ENCODE assay signal across 19 cellular contexts in genomic region chr11:63480039-63480438, GRCh38. TPM values are rescaled to one million over a fixed set of nuclear protein-coding genes. Genes with fewer than 3 reads are reported as not detected.
DNase-seq lines count a peak whose midpoint lies in the region; ATAC-seq, FAIRE-seq and TF ChIP-seq lines count a peak whose summit lies in the region.
"Had no signal": no experiment of that assay in that cellular context is flagged by ENCODE, and none has a peak within 500 bp of the region (broad histone marks: within the 10 kb centered on the region; RNA-seq: fewer than 3 reads in every experiment).

No MANE protein-coding gene starts in this region.

- TF ChIP-seq CTCF in bronchial epithelial cell (IDR thresholded peaks at IDR 0.05; ENCODE audit: insufficient read depth, low read length, severe bottlenecking), result no peak
- no peak for TF ChIP-seq CTCF in progenitor cell of endocrine pancreas (IDR thresholded peaks at IDR 0.05; ENCODE audit: unreplicated experiment)
- no peak for TF ChIP-seq CTCF in natural killer cell (IDR thresholded peaks at IDR 0.05)

- peak; percentile 55 for FAIRE-seq in H54 (lab: Jason Lieb, UNC)
- peak; percentile 70 for FAIRE-seq in bronchial epithelial cell (lab: Jason Lieb, UNC)
- FAIRE-seq: A549, D721Med, G401.6, GM12891, HTR-8/SVneo had no signal

- intact Hi-C loops in natural killer cell (cut with micrococcal nuclease), result no loop called here

- DNase-seq in H54 (ENCODE audit: insufficient read length, low spot score), result no peak
- DNase-seq in bronchial epithelial cell (ENCODE audit: low read depth), result no peak
- no peak for DNase-seq in memory B cell (ENCODE audit: low spot score in 2 of 2)
- DNase-seq in progenitor cell of endocrine pancreas (ENCODE audit: low spot score, unreplicated experiment), result no peak
- DNase-seq in natural killer cell, result no peak
- DNase-seq in NCI-H2196 treated with DMSO at 0.1 percent for 48 hours (lab: John Stamatoyannopoulos, UW; ENCODE audit: unreplicated experiment), result no peak
- DNase-seq: AML-193; Caco-2; CD4-positive, alpha-beta T cell; GM23248; H7; IMR-90; KBM-7 had no signal

- H3K27ac Mint-ChIP-seq in memory B cell (peak overlapping the region; percentile 7), progenitor cell of endocrine pancreas (peak overlapping the region; percentile 35), natural killer cell (no peak overlapping the region)
- H3K27ac Mint-ChIP-seq: CD4-positive, alpha-beta T cell had no signal

- no peaks in the 10 kb centered on the region for H3K27me3 ChIP-seq in bronchial epithelial cell (ENCODE audit: control insufficient read depth, insufficient read depth, low read length)

- no peak overlapping the region for H3K4me3 ChIP-seq in bronchial epithelial cell (ENCODE audit: low read depth, low read length)
- H3K4me3 ChIP-seq: A549, GM23248 had no signal

- no peaks in the 10 kb centered on the region for H3K36me3 ChIP-seq in bronchial epithelial cell (ENCODE audit: control insufficient read depth, insufficient read depth, low read length)

- peaks cover 14% of the 10 kb centered on the region for H3K27me3 Mint-ChIP-seq in memory B cell
- no peaks in the 10 kb centered on the region for H3K27me3 Mint-ChIP-seq in progenitor cell of endocrine pancreas
- peaks cover 7 to 35% of the 10 kb centered on the region in 2 donors for H3K27me3 Mint-ChIP-seq in natural killer cell (ENCODE audit: low read depth in 2 of 2)

- no peak for TF ChIP-seq POLR2A in H54 (IDR thresholded peaks at IDR 0.05; ENCODE audit: low read depth, low read length)

- H3K4me1 Mint-ChIP-seq in memory B cell (no peaks in the 10 kb centered on the region), progenitor cell of endocrine pancreas (ENCODE audit: low read depth) (peaks cover 11% of the 10 kb centered on the region), natural killer cell (no peaks in the 10 kb centered on the region)

- H3K4me3 Mint-ChIP-seq in memory B cell, result no peak overlapping the region
- H3K4me3 Mint-ChIP-seq in progenitor cell of endocrine pancreas (ENCODE audit: low read depth), result no peak overlapping the region
- no peak overlapping the region for H3K4me3 Mint-ChIP-seq in natural killer cell
- H3K4me3 Mint-ChIP-seq: CD4-positive, alpha-beta T cell had no signal

- H3K9me3 Mint-ChIP-seq in memory B cell, result peaks cover 11% of the 10 kb centered on the region
- peaks cover 46% of the 10 kb centered on the region for H3K9me3 Mint-ChIP-seq in progenitor cell of endocrine pancreas (ENCODE audit: low read depth)
- no peaks in the 10 kb centered on the region for H3K9me3 Mint-ChIP-seq in natural killer cell

- peaks cover 7% of the 10 kb centered on the region for H3K36me3 Mint-ChIP-seq in memory B cell
- H3K36me3 Mint-ChIP-seq in progenitor cell of endocrine pancreas (ENCODE audit: insufficient read depth), result peaks cover 47% of the 10 kb centered on the region
- peaks cover 27% of the 10 kb centered on the region for H3K36me3 Mint-ChIP-seq in natural killer cell

- ATAC-seq in memory B cell (ENCODE audit: low read depth) (no peak), GM18867 (IDR thresholded peaks at IDR 0.05; ENCODE audit: unreplicated experiment) (no peak), natural killer cell (no peak)
- ATAC-seq: A549 had no signal

RNA-seq across cellular contexts. Expression of gene PLAAT5, which starts 10.9 kb away (rescaled TPM):
- total RNA-seq in bronchial epithelial cell (not detected in 2 replicates), progenitor cell of endocrine pancreas (27.1 and 32.6 TPM in 2 replicates), natural killer cell (1 to 10 TPM in 1 of 3 donors, under 1 TPM in 2; 0.59 to 3.0 (median 0.95) TPM)
- total RNA-seq: GM23248, IMR-90 had no signal

RNA-seq across cellular contexts. Expression of gene LGALS12, which starts 25.8 kb away (rescaled TPM):
- total RNA-seq in bronchial epithelial cell, result not detected in 2 replicates
- 2.3 and 2.4 TPM in 2 replicates for total RNA-seq in progenitor cell of endocrine pancreas
- total RNA-seq in natural killer cell, result 1 to 10 TPM in 1 of 3 donors, under 1 TPM in 2; 0.23 to 1.8 (median 0.38) TPM
- total RNA-seq: Caco-2; CD4-positive, alpha-beta T cell; GM23248; IMR-90 had no signal

RNA-seq across cellular contexts. Expression of gene PLAAT4, which starts 56.6 kb away (rescaled TPM):
- total RNA-seq in bronchial epithelial cell, result 0.79 and 2.8 TPM in 2 replicates
- 0.42 TPM in 1 of 2 replicates, not detected in the other for total RNA-seq in progenitor cell of endocrine pancreas
- total RNA-seq in natural killer cell, result 100 to 1,000 TPM; 204 to 215 (median 210) TPM

Comparison
In these comparisons a context has a peak if more than half of its experiments do, and no peak if none do; other contexts are left out.
1. H3K27ac Mint-ChIP-seq: peak in memory B cell (single experiment) and progenitor cell of endocrine pancreas (single experiment); none in natural killer cell (0 of 2).
2. RNA of gene PLAAT4, which starts 56.6 kb away (total RNA-seq): 204 to 215 TPM in natural killer cell; 0.79 to 2.8 TPM in bronchial epithelial cell and 0.42 TPM in progenitor cell of endocrine pancreas; every median in the first group is over 10 times any median in the second.